Comparison of ENCODE assay signal across 13 cellular contexts in genomic region chr16:67396775-67397450, GRCh38. TPM values are rescaled to one million over a fixed set of nuclear protein-coding genes. Genes with fewer than 3 reads are reported as not detected.
A peak's percentile ranks its signal among the peaks of the same experiment; 100 is the strongest.
DNase-seq lines count a peak whose midpoint lies in the region; ATAC-seq, FAIRE-seq and TF ChIP-seq lines count a peak whose summit lies in the region.
"Had no signal": no experiment of that assay in that cellular context is flagged by ENCODE, and none has a peak within 500 bp of the region (broad histone marks: within the 10 kb centered on the region; RNA-seq: fewer than 3 reads in every experiment).

No MANE protein-coding gene starts in this region.

- no peak overlapping the region for H3K18ac ChIP-seq in trophoblast cell (ENCODE audit: low read length)

- H4K8ac ChIP-seq in trophoblast cell (ENCODE audit: low read depth, low read length) = no peak overlapping the region

- H3K79me2 ChIP-seq in ACC112 (ENCODE audit: control insufficient read depth, insufficient read depth, low read length, unreplicated experiment) (no peaks in the 10 kb centered on the region), trophoblast cell (ENCODE audit: control insufficient read depth, insufficient read depth, low read length, poor library complexity) (no peaks in the 10 kb centered on the region)

- no peak for TF ChIP-seq POLR2A in GM12892 (IDR thresholded peaks at IDR 0.05; ENCODE audit: low read depth, low read length)

- no peaks in the 10 kb centered on the region for H3K9me3 Mint-ChIP-seq in WTC11

- TF ChIP-seq CTCF in WTC11 (IDR thresholded peaks at IDR 0.05) = no peak

- H3K4me1 ChIP-seq in ACC112 (ENCODE audit: control insufficient read depth, insufficient read depth, low read length, unreplicated experiment) (peaks cover 29% of the 10 kb centered on the region), SJCRH30 (peaks cover 49% of the 10 kb centered on the region), right cardiac atrium (ENCODE audit: control insufficient read depth, insufficient read depth, low read length) (peaks cover 19% of the 10 kb centered on the region), trophoblast cell (ENCODE audit: control insufficient read depth in 1 of 2, insufficient read depth in 2 of 2, low read length in 2 of 2) (peaks cover 17 to 19% of the 10 kb centered on the region in 2 experiments)

- no peak overlapping the region for H3K4me3 Mint-ChIP-seq in WTC11

- 65% methylated on average over 11 of the region's 11 CpGs for WGBS in right cardiac atrium
- WGBS in trophoblast cell (ENCODE audit: extremely low coverage, insufficient coverage, insufficient read length) = no CpG with 5 or more reads among the region's 11 CpGs

- FAIRE-seq in GM12892 (lab: Jason Lieb, UNC) = no peak
- FAIRE-seq: bronchial epithelial cell had no signal

- peaks cover 23% of the 10 kb centered on the region for H3K4me1 Mint-ChIP-seq in WTC11

- no peaks in the 10 kb centered on the region for H3K36me3 Mint-ChIP-seq in WTC11

- ATAC-seq in right cardiac atrium (no peak), HG03565 (IDR thresholded peaks at IDR 0.05; ENCODE audit: unreplicated experiment) (no peak), WTC11 (no peak)
- ATAC-seq: Panc1 had no signal

- H3K36me3 ChIP-seq in ACC112 (ENCODE audit: insufficient read depth, low read length) (no peaks in the 10 kb centered on the region), SJCRH30 (no peaks in the 10 kb centered on the region), trophoblast cell (ENCODE audit: control insufficient read depth in 1 of 2, insufficient read depth in 2 of 2, low read length in 2 of 2) (no peaks in the 10 kb centered on the region)
- H3K36me3 ChIP-seq: BLaER1, thoracic aorta had no signal

- H3K4me2 ChIP-seq in trophoblast cell (ENCODE audit: low read length) = peak overlapping the region; percentile 15

- H3K79me1 ChIP-seq in trophoblast cell (ENCODE audit: low read length) = no peaks in the 10 kb centered on the region

- H4K91ac ChIP-seq in trophoblast cell (ENCODE audit: low read depth, low read length) = no peak overlapping the region

- H3K27me3 ChIP-seq in ACC112 (ENCODE audit: insufficient read depth, low read length) (peaks cover 9% of the 10 kb centered on the region), SJCRH30 (no peaks in the 10 kb centered on the region), right cardiac atrium (ENCODE audit: control insufficient read depth, insufficient read depth) (no peaks in the 10 kb centered on the region), trophoblast cell (ENCODE audit: insufficient read depth, low read length) (peaks cover 33% of the 10 kb centered on the region)

- H4K12ac ChIP-seq in trophoblast cell (ENCODE audit: low read depth, low read length) = no peak overlapping the region

- no peak overlapping the region for H3K4me3 ChIP-seq in ACC112 (ENCODE audit: low read depth, low read length)
- H3K4me3 ChIP-seq in SJCRH30 = peak overlapping the region; percentile 39
- H3K4me3 ChIP-seq in right cardiac atrium (ENCODE audit: low read length) = no peak overlapping the region
- H3K4me3 ChIP-seq in trophoblast cell (ENCODE audit: low read depth, low read length) = no peak overlapping the region
- H3K4me3 ChIP-seq: BLaER1, thoracic aorta had no signal

- H2BK5ac ChIP-seq in trophoblast cell (ENCODE audit: low read depth, low read length, poor library complexity) = no peak overlapping the region

- no peak overlapping the region for H2BK120ac ChIP-seq in trophoblast cell (ENCODE audit: insufficient read depth, low read length, poor library complexity)

- peaks cover 58% of the 10 kb centered on the region for H3K27me3 Mint-ChIP-seq in WTC11 (ENCODE audit: low read depth)

- POLR2A ChIA-PET in WTC11 (lab: Charles Lee) = no interaction called here

- no peak overlapping the region for H3K4ac ChIP-seq in trophoblast cell (ENCODE audit: low read depth, low read length)

- no peak overlapping the region for H3K23ac ChIP-seq in trophoblast cell (ENCODE audit: low read length)

- H3K27ac Mint-ChIP-seq in WTC11 = no peak overlapping the region

- H2AFZ ChIP-seq in ACC112 (ENCODE audit: low read length, unreplicated experiment) = no peak overlapping the region
- no peak overlapping the region for H2AFZ ChIP-seq in trophoblast cell (ENCODE audit: insufficient read depth, low read length, poor library complexity)

- no peak overlapping the region for H2BK12ac ChIP-seq in trophoblast cell (ENCODE audit: low read length)

- peak overlapping the region; percentile 34; the same call in 1 of the 2 replicates for H3K27ac ChIP-seq in ACC112 (ENCODE audit: low read depth, low read length)
- peak overlapping the region; percentile 51 for H3K27ac ChIP-seq in SJCRH30
- H3K27ac ChIP-seq in right cardiac atrium (ENCODE audit: low read length) = peak overlapping the region; percentile 40
- no peak overlapping the region for H3K27ac ChIP-seq in trophoblast cell (ENCODE audit: low read depth, low read length)
- H3K27ac ChIP-seq: BLaER1, thoracic aorta had no signal

- H3K9ac ChIP-seq in trophoblast cell (ENCODE audit: low read length) = no peak overlapping the region
- H3K9ac ChIP-seq: BLaER1 had no signal

- intact Hi-C loops in right cardiac atrium (cut with DNase I) = loop anchor here in 1 of 4 donors (10.0 kb wide), 1 partner anchor 142 kb away; no protein-coding TSS in a partner anchor

- H3K9me3 ChIP-seq in SJCRH30 (replicated peaks) (no peaks in the 10 kb centered on the region), right cardiac atrium (ENCODE audit: control insufficient read depth, low read length) (no peaks in the 10 kb centered on the region), trophoblast cell (ENCODE audit: insufficient read depth, low read depth, low read length) (peaks cover 2% of the 10 kb centered on the region)
- H3K9me3 ChIP-seq: BLaER1, thoracic aorta had no signal

- H3K14ac ChIP-seq in trophoblast cell (ENCODE audit: low read length) = no peak overlapping the region

- CTCF ChIA-PET in WTC11 (lab: Charles Lee) = interaction anchor here (0.6 to 6.8 kb wide), 11 partner anchors 8 to 242 kb away, joined by 3 to 65 read pairs (median 4); partner anchors contain the start of genes KCTD19 and LRRC36

- DNase-seq in SJCRH30 (peak; percentile 15 to 51), right cardiac atrium (no peak), trophoblast cell (peak in 1 of 2 donors; percentile 40), T-helper 1 cell (no peak), WTC11 (ENCODE audit: low spot score) (no peak), GM12892 (ENCODE audit: insufficient read length) (no peak)
- DNase-seq: stimulated activated CD4-positive, alpha-beta T cell treated with anti-CD3 and anti-CD28 coated beads, Interleukin-4, amount 100 ng/mL, for 4 hours had no signal

- no peak overlapping the region for H2AK5ac ChIP-seq in trophoblast cell (ENCODE audit: low read length)

TF ChIP-seq in WTC11, 78 proteins besides CTCF, POLR2A, EP300 and RAD21:
- no peak for TF ChIP-seq TP53 (CRISPR knock-in tag; IDR thresholded peaks at IDR 0.05)
- no peak for TF ChIP-seq NFATC4 (CRISPR knock-in tag; IDR thresholded peaks at IDR 0.05)
- no peak for TF ChIP-seq GTF2I (CRISPR knock-in tag; conservative IDR thresholded peaks at IDR 0.05)
- TF ChIP-seq CDX4 (CRISPR knock-in tag; IDR thresholded peaks at IDR 0.05; ENCODE audit: borderline replicate concordance) = no peak
- no peak for TF ChIP-seq ETV6 (CRISPR knock-in tag; IDR thresholded peaks at IDR 0.05)
- TF ChIP-seq HMGA2 (CRISPR knock-in tag; IDR thresholded peaks at IDR 0.05) = no peak
- TF ChIP-seq ATF1 (CRISPR knock-in tag; IDR thresholded peaks at IDR 0.05) = no peak

RNA-seq across cellular contexts. Expression of gene TPPP3, which starts 3.6 kb away (rescaled TPM):
- 34.6 and 38.3 TPM in 2 replicates for total RNA-seq in SJCRH30 (2014; rRNA removed; shearing (Covaris generic))
- 100 to 1,000 TPM in 1 of 4 donors, 10 to 100 TPM in 3; 21.9 to 183 (median 33.4) TPM for total RNA-seq in right cardiac atrium
- polyA plus RNA-seq in right cardiac atrium = 64.6 TPM
- polyA plus RNA-seq in trophoblast cell (2013) = 2.7 TPM in 2 replicates
- total RNA-seq in WTC11 (2021) = 0.57 to 0.74 TPM (median 0.64 TPM) in 3 replicates
- not detected for polyA plus RNA-seq in GM12892 (2012; ENCODE audit: missing spikeins)
- total RNA-seq: bronchial epithelial cell had no signal

RNA-seq across cellular contexts. Expression of gene ZDHHC1, which starts 19.4 kb away (rescaled TPM):
- total RNA-seq in SJCRH30 (2014; rRNA removed; shearing (Covaris generic)) = 0.10 TPM in 1 of 2 replicates, not detected in the other
- total RNA-seq in right cardiac atrium = 10 to 100 TPM in 1 of 4 donors, 1 to 10 TPM in 3; 6.4 to 10.4 (median 6.4) TPM
- 5.2 TPM for polyA plus RNA-seq in right cardiac atrium
- polyA plus RNA-seq in trophoblast cell (2013) = 1.7 TPM in 2 replicates
- total RNA-seq in WTC11 (2021) = 4.2 to 4.9 TPM (median 4.6 TPM) in 3 replicates
- polyA plus RNA-seq in GM12892 (2012; ENCODE audit: missing spikeins) = 0.40 TPM

RNA-seq across cellular contexts. Expression of gene HSD11B2, which starts 34.0 kb away (rescaled TPM):
- total RNA-seq in SJCRH30 (2014; rRNA removed; shearing (Covaris generic)) = 0.61 and 1.1 TPM in 2 replicates
- total RNA-seq in right cardiac atrium (1 to 10 TPM in 1 of 4 donors, under 1 TPM in 3; 0.42 to 1.6 (median 0.64) TPM), WTC11 (2021) (33.4 to 38.3 TPM (median 36.4 TPM) in 3 replicates)
- polyA plus RNA-seq in right cardiac atrium = 0.38 TPM
- polyA plus RNA-seq in trophoblast cell (2013) = 20.6 and 23.3 TPM in 2 replicates
- polyA plus RNA-seq in GM12892 (2012; ENCODE audit: missing spikeins) = 0.45 TPM
- total RNA-seq: thoracic aorta had no signal

Comparison
In these comparisons a context has a peak if more than half of its experiments do, and no peak if none do; other contexts are left out.
1. DNase-seq: peak in SJCRH30 (2 of 2); none in right cardiac atrium (0 of 3), T-helper 1 cell (0 of 5), WTC11 (single experiment) and GM12892 (single experiment).
2. RNA of gene TPPP3, which starts 3.6 kb away (total RNA-seq): 21.9 to 183 TPM in right cardiac atrium and 34.6 to 38.3 TPM in SJCRH30; 0.57 to 0.74 TPM in WTC11; every median in the first group is over 10 times any median in the second.
3. RNA of gene HSD11B2, which starts 34.0 kb away (total RNA-seq): 33.4 to 38.3 TPM in WTC11; 0.42 to 1.6 TPM in right cardiac atrium and 0.61 to 1.1 TPM in SJCRH30; every median in the first group is over 10 times any median in the second.